Comparison of ENCODE assay signal across 26 cellular contexts in genomic region chr21:33783580-33783979, GRCh38.
"Had no signal": no experiment of that assay in that cellular context is flagged by ENCODE, and none has a peak within 500 bp of the region (broad histone marks: within the 10 kb centered on the region; RNA-seq: fewer than 3 reads in every experiment).

No MANE protein-coding gene starts in this region.

- H3K9me3 ChIP-seq: esophagus squamous epithelium, gastrocnemius medialis, lower lobe of right lung, mucosa of descending colon had no signal

- ATAC-seq: esophagus mucosa, gastrocnemius medialis, heart right ventricle, lower lobe of right lung, mucosa of descending colon had no signal

- FAIRE-seq: colon, islet of Langerhans, keratinocyte had no signal

- DNase-seq: dermis blood vessel endothelial cell; dorsolateral prefrontal cortex; effector CD4-positive, alpha-beta T cell; effector memory CD4-positive, alpha-beta T cell; erythroblast; esophagus squamous epithelium; foreskin fibroblast; foreskin melanocyte; gastrocnemius medialis; glutamatergic neuron; head of caudate nucleus; heart right ventricle; hippocampal formation; left cardiac atrium; left ventricle myocardium inferior; lower lobe of right lung; mesenchymal stem cell; mucosa of descending colon; naive B cell had no signal

- H3K27ac Mint-ChIP-seq: mesothelial cell of epicardium, naive B cell had no signal

- H3K27me3 ChIP-seq: dorsolateral prefrontal cortex, esophagus squamous epithelium, gastrocnemius medialis, heart right ventricle had no signal

- H3K4me1 Mint-ChIP-seq: naive B cell had no signal

- H3K4me3 Mint-ChIP-seq: mesothelial cell of epicardium, naive B cell had no signal

- H3K36me3 ChIP-seq: gastrocnemius medialis had no signal

- H3K27ac ChIP-seq: coronary artery, dorsolateral prefrontal cortex, epithelial cell of prostate, esophagus squamous epithelium, gastrocnemius medialis, heart right ventricle, left ventricle myocardium inferior, lower lobe of right lung had no signal

- H3K27me3 Mint-ChIP-seq: naive B cell had no signal

- H3K4me1 ChIP-seq: esophagus squamous epithelium, gastrocnemius medialis, heart right ventricle, left ventricle myocardium inferior, lower lobe of right lung had no signal

- H3K4me3 ChIP-seq: coronary artery, dorsolateral prefrontal cortex, esophagus squamous epithelium, gastrocnemius medialis, heart right ventricle, left ventricle myocardium inferior, lower lobe of right lung, mucosa of descending colon had no signal
